8 cellular contexts compared by ENCODE assay signal in the genomic region with DNA sequence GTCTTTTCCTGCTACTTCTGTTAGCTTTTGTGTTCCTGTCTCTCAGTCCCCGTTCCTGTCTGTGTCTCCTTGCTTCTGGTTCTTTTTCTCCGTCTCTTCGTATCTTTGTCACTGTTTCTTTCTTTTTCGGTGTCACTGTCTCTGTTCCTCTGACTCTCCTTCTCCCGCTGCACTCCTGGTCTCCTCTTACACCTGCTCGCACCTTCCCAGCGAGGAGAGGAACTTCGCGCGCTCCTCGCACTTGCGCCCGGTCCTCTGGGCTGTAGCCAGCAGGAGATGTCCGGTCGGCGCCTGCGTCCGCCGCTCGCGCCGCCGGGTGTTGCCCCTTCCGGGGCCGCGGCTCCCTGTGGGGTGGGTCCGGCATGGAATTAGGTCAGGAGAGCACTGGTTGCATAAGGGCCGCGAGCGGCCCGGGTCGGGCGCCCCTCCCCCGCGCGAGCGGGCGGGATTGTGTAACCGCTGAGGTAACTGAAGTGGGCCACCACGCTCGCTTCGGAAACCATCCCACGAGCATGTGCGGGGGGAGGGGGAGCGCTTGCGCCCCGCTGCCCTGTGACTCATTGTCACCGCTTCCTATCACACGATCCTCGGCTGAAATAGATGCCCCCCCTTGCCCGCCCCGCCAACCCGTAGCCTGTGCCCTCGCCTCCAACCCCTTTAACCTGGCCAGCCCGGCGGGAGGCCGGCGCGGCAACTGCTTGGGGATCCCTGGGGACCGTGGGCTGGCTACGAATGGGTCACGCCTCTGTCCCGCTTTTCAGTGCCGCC. TPM values are rescaled to one million over a fixed set of nuclear protein-coding genes. Genes with fewer than 3 reads are reported as not detected.
A peak's percentile ranks its signal among the peaks of the same experiment; 100 is the strongest.
DNase-seq lines count a peak whose midpoint lies in the region; ATAC-seq and TF ChIP-seq lines count a peak whose summit lies in the region.

No MANE protein-coding gene starts in this region.

- H3K4me3 Mint-ChIP-seq in stimulated activated effector memory CD8-positive, alpha-beta T cell treated with anti-CD3 and anti-CD28 coated beads, Interleukin-12 subunit alpha, Interleukin-12 subunit beta, amount 100 ng/mL, for 72 hours: peak overlapping the region; percentile 82

- H3K4me1 Mint-ChIP-seq in stimulated activated effector memory CD8-positive, alpha-beta T cell treated with anti-CD3 and anti-CD28 coated beads, Interleukin-12 subunit alpha, Interleukin-12 subunit beta, amount 100 ng/mL, for 72 hours: peaks cover 12% of the 10 kb centered on the region

- DNase-seq in GM10248 (ENCODE audit: extremely low spot score): peak; percentile 23
- peak; percentile 44 to 61 for DNase-seq in NOMO-1 (lab: John Stamatoyannopoulos, UW; ENCODE audit: unreplicated experiment in 2 of 2)
- peak; percentile 71 for DNase-seq in activated T-cell treated with anti-CD3 and anti-CD28 coated beads for 4 hours
- DNase-seq in epithelial cell of esophagus (ENCODE audit: low read depth): no peak
- DNase-seq in myocyte (ENCODE audit: low read depth): peak; percentile 53
- DNase-seq in stimulated activated effector memory CD8-positive, alpha-beta T cell treated with anti-CD3 and anti-CD28 coated beads, Interleukin-12 subunit alpha, Interleukin-12 subunit beta, amount 100 ng/mL, for 72 hours (ENCODE audit: low spot score in 2 of 2): peak; percentile 31 to 63
- no peak for DNase-seq in hepatic stellate cell (ENCODE audit: low spot score)

- peaks cover 24% of the 10 kb centered on the region for H3K36me3 Mint-ChIP-seq in stimulated activated effector memory CD8-positive, alpha-beta T cell treated with anti-CD3 and anti-CD28 coated beads, Interleukin-12 subunit alpha, Interleukin-12 subunit beta, amount 100 ng/mL, for 72 hours

- ATAC-seq in stimulated activated effector memory CD8-positive, alpha-beta T cell treated with anti-CD3 and anti-CD28 coated beads, Interleukin-12 subunit alpha, Interleukin-12 subunit beta, amount 100 ng/mL, for 72 hours: peak; percentile 66
- ATAC-seq in HG03196 (IDR thresholded peaks at IDR 0.05; ENCODE audit: unreplicated experiment): no peak

- no peak for TF ChIP-seq CTCF in GM10248 (IDR thresholded peaks at IDR 0.05; ENCODE audit: control extremely low read depth, extremely low read depth, low read depth, missing control alignments)
- no peak for TF ChIP-seq CTCF in epithelial cell of esophagus (IDR thresholded peaks at IDR 0.05; ENCODE audit: insufficient read depth, low read depth, low read length, missing control alignments)

- H3K27ac Mint-ChIP-seq in stimulated activated effector memory CD8-positive, alpha-beta T cell treated with anti-CD3 and anti-CD28 coated beads, Interleukin-12 subunit alpha, Interleukin-12 subunit beta, amount 100 ng/mL, for 72 hours: peak overlapping the region; percentile 89

- POLR2A ChIA-PET in GM10248 (lab: Yijun Ruan, JAX): no interaction called here

- CTCF ChIA-PET in GM10248 (lab: Yijun Ruan, JAX): no interaction called here

- H3K4me3 ChIP-seq in epithelial cell of esophagus (ENCODE audit: low read length): peak overlapping the region; percentile 11

- H3K9me3 Mint-ChIP-seq in stimulated activated effector memory CD8-positive, alpha-beta T cell treated with anti-CD3 and anti-CD28 coated beads, Interleukin-12 subunit alpha, Interleukin-12 subunit beta, amount 100 ng/mL, for 72 hours: no peaks in the 10 kb centered on the region

RNA-seq across cellular contexts. Expression of gene LONRF3, which starts 1.6 kb away (rescaled TPM):
- total RNA-seq in myocyte: 1.5 and 1.8 TPM in 2 replicates
- polyA plus RNA-seq in myocyte (2012): 1.1 TPM

Comparison
In these comparisons a context has a peak if more than half of its experiments do, and no peak if none do; other contexts are left out.
1. DNase-seq: peak in GM10248 (single experiment), NOMO-1 (2 of 2), activated T-cell treated with anti-CD3 and anti-CD28 coated beads for 4 hours (single experiment), myocyte (single experiment) and stimulated activated effector memory CD8-positive, alpha-beta T cell treated with anti-CD3 and anti-CD28 coated beads, Interleukin-12 subunit alpha, Interleukin-12 subunit beta, amount 100 ng/mL, for 72 hours (2 of 2); none in epithelial cell of esophagus (single experiment) and hepatic stellate cell (single experiment).